In genomic region chr5:6408627-6409446, GRCh38 we compare ENCODE assay signal across 23 cellular contexts. TPM values are rescaled to one million over a fixed set of nuclear protein-coding genes. Genes with fewer than 3 reads are reported as not detected.
DNase-seq lines count a peak whose midpoint lies in the region; ATAC-seq and TF ChIP-seq lines count a peak whose summit lies in the region.
"Had no signal": no experiment of that assay in that cellular context is flagged by ENCODE, and none has a peak within 500 bp of the region (broad histone marks: within the 10 kb centered on the region; RNA-seq: fewer than 3 reads in every experiment).

No MANE protein-coding gene starts in this region.

- H3K4me3 ChIP-seq in fibroblast of the aortic adventitia (ENCODE audit: low read depth, low read length) (no peak overlapping the region), right cardiac atrium (ENCODE audit: low read length) (no peak overlapping the region)
- H3K4me3 ChIP-seq: smooth muscle cell, thyroid gland had no signal

- H3K4me1 Mint-ChIP-seq in activated naive CD8-positive, alpha-beta T cell treated with anti-CD3 and anti-CD28 coated beads for 36 hours, result no peaks in the 10 kb centered on the region
- H3K4me1 Mint-ChIP-seq: activated naive CD4-positive, alpha-beta T cell treated with anti-CD3 and anti-CD28 coated beads, Interleukin-2, amount 10 ng/mL, durations not matched to agents 7 days and 5 days; CD14-positive monocyte; T-cell had no signal

- TF ChIP-seq CTCF in fibroblast of the aortic adventitia (IDR thresholded peaks at IDR 0.05; ENCODE audit: insufficient read depth, low read length), result no peak

- H3K27ac ChIP-seq in right cardiac atrium (ENCODE audit: low read length), result no peak overlapping the region
- H3K27ac ChIP-seq: thyroid gland, VCaP had no signal

- H3K4me1 ChIP-seq in right cardiac atrium (ENCODE audit: control insufficient read depth, insufficient read depth, low read length), result no peaks in the 10 kb centered on the region
- H3K4me1 ChIP-seq: thyroid gland had no signal

- DNase-seq in M059J (ENCODE audit: low read depth) (peak; percentile 40), fibroblast of the aortic adventitia (ENCODE audit: low read depth) (peak; percentile 27), SHP77 (lab: John Stamatoyannopoulos, UW) (no peak), right cardiac atrium (no peak), anterior cingulate cortex (lab: John Stamatoyannopoulos, UW) (no peak), SK-N-DZ (ENCODE audit: low spot score) (no peak)
- DNase-seq in activated naive CD8-positive, alpha-beta T cell treated with anti-CD3 and anti-CD28 coated beads for 36 hours, result no peak
- DNase-seq: activated CD4-positive, alpha-beta memory T cell treated with anti-CD3 and anti-CD28 coated beads for 36 hours; activated naive CD4-positive, alpha-beta T cell treated with anti-CD3 and anti-CD28 coated beads, Interleukin-2, amount 10 ng/mL, durations not matched to agents 7 days and 5 days; cerebellar nuclear complex; NCI-H69; occipital lobe; Right ventricle myocardium superior; stimulated activated naive CD4-positive, alpha-beta T cell; T-cell; thyroid gland had no signal

- 72% methylated on average over 8 of the region's 8 CpGs for WGBS in right cardiac atrium

- peak overlapping the region; percentile 11 for H3K27ac Mint-ChIP-seq in activated naive CD8-positive, alpha-beta T cell treated with anti-CD3 and anti-CD28 coated beads for 36 hours
- H3K27ac Mint-ChIP-seq: activated CD4-positive, alpha-beta memory T cell treated with anti-CD3 and anti-CD28 coated beads for 36 hours; activated naive CD4-positive, alpha-beta T cell treated with anti-CD3 and anti-CD28 coated beads, Interleukin-2, amount 10 ng/mL, durations not matched to agents 7 days and 5 days; CD14-positive monocyte; T-cell had no signal

- peaks cover 3% of the 10 kb centered on the region for H3K9me3 ChIP-seq in right cardiac atrium (ENCODE audit: control insufficient read depth, low read length)
- H3K9me3 ChIP-seq: thyroid gland had no signal

- peak; percentile 46 for ATAC-seq in GM18520 (IDR thresholded peaks at IDR 0.05; ENCODE audit: unreplicated experiment)
- ATAC-seq in right cardiac atrium, result no peak
- ATAC-seq: HCT116, T-cell had no signal

- no peaks in the 10 kb centered on the region for H3K36me3 Mint-ChIP-seq in activated naive CD8-positive, alpha-beta T cell treated with anti-CD3 and anti-CD28 coated beads for 36 hours
- H3K36me3 Mint-ChIP-seq: activated CD4-positive, alpha-beta memory T cell treated with anti-CD3 and anti-CD28 coated beads for 36 hours; activated naive CD4-positive, alpha-beta T cell treated with anti-CD3 and anti-CD28 coated beads, Interleukin-2, amount 10 ng/mL, durations not matched to agents 7 days and 5 days; CD14-positive monocyte; T-cell had no signal

- H3K4me3 Mint-ChIP-seq in activated naive CD8-positive, alpha-beta T cell treated with anti-CD3 and anti-CD28 coated beads for 36 hours, result no peak overlapping the region
- H3K4me3 Mint-ChIP-seq: activated CD4-positive, alpha-beta memory T cell treated with anti-CD3 and anti-CD28 coated beads for 36 hours; activated naive CD4-positive, alpha-beta T cell treated with anti-CD3 and anti-CD28 coated beads, Interleukin-2, amount 10 ng/mL, durations not matched to agents 7 days and 5 days; CD14-positive monocyte; T-cell had no signal

- no peaks in the 10 kb centered on the region for H3K9me3 Mint-ChIP-seq in activated naive CD8-positive, alpha-beta T cell treated with anti-CD3 and anti-CD28 coated beads for 36 hours
- H3K9me3 Mint-ChIP-seq: activated CD4-positive, alpha-beta memory T cell treated with anti-CD3 and anti-CD28 coated beads for 36 hours; activated naive CD4-positive, alpha-beta T cell treated with anti-CD3 and anti-CD28 coated beads, Interleukin-2, amount 10 ng/mL, durations not matched to agents 7 days and 5 days; T-cell had no signal

- H3K27me3 ChIP-seq in right cardiac atrium (ENCODE audit: control insufficient read depth, insufficient read depth), result no peaks in the 10 kb centered on the region
- H3K27me3 ChIP-seq: thyroid gland had no signal

- intact Hi-C loops in right cardiac atrium (cut with DNase I), result no loop called here

- H3K27me3 Mint-ChIP-seq in activated naive CD8-positive, alpha-beta T cell treated with anti-CD3 and anti-CD28 coated beads for 36 hours, result peaks cover 15% of the 10 kb centered on the region

RNA-seq across cellular contexts. Expression of gene MED10, which starts 30.5 kb away (rescaled TPM):
- total RNA-seq in M059J (2014; rRNA removed; shearing (Covaris generic)), result 9.7 and 12.8 TPM in 2 replicates
- total RNA-seq in activated naive CD8-positive, alpha-beta T cell treated with anti-CD3 and anti-CD28 coated beads for 36 hours, result 10 to 100 TPM; 57.1 to 59.1 TPM
- total RNA-seq in fibroblast of the aortic adventitia (ENCODE audit: low replicate concordance) (17.5 and 26.7 TPM in 2 replicates), right cardiac atrium (10 to 100 TPM; 20.0 to 25.1 (median 22.7) TPM)
- 29.4 TPM for polyA plus RNA-seq in right cardiac atrium
- polyA plus RNA-seq in SK-N-DZ (2014; cell fraction: cytosol; rRNA removed), result 13.5 and 13.8 TPM in 2 replicates
- polyA plus RNA-seq in SK-N-DZ (2014; cell fraction: nucleus; rRNA removed), result 18.9 and 27.4 TPM in 2 replicates

RNA-seq across cellular contexts. Expression of gene UBE2QL1, which starts 39.8 kb away (rescaled TPM):
- 0.02 and 0.44 TPM in 2 replicates for total RNA-seq in M059J (2014; rRNA removed; shearing (Covaris generic))
- not detected for total RNA-seq in activated naive CD8-positive, alpha-beta T cell treated with anti-CD3 and anti-CD28 coated beads for 36 hours
- under 0.01 and 0.25 TPM in 2 replicates for total RNA-seq in fibroblast of the aortic adventitia (ENCODE audit: low replicate concordance)
- 10 to 100 TPM in 3 of 4 donors, 1 to 10 TPM in 1; 5.5 to 16.7 (median 14.8) TPM for total RNA-seq in right cardiac atrium
- 9.3 TPM for polyA plus RNA-seq in right cardiac atrium
- polyA plus RNA-seq in SK-N-DZ (2014; cell fraction: cytosol; rRNA removed), result 8.3 and 12.9 TPM in 2 replicates
- 3.9 and 4.0 TPM in 2 replicates for polyA plus RNA-seq in SK-N-DZ (2014; cell fraction: nucleus; rRNA removed)
- total RNA-seq: activated CD4-positive, alpha-beta memory T cell treated with anti-CD3 and anti-CD28 coated beads for 36 hours; epithelial cell of proximal tubule; renal cortical epithelial cell had no signal
- polyA plus RNA-seq: CD14-positive monocyte had no signal

Comparison
In these comparisons a context has a peak if more than half of its experiments do, and no peak if none do; other contexts are left out.
1. DNase-seq: peak in M059J (single experiment) and fibroblast of the aortic adventitia (single experiment); none in activated naive CD8-positive, alpha-beta T cell treated with anti-CD3 and anti-CD28 coated beads for 36 hours (single experiment), SHP77 (0 of 2), right cardiac atrium (0 of 3), anterior cingulate cortex (0 of 58) and SK-N-DZ (single experiment).